1 cellular context compared by ENCODE assay signal in the genomic region with DNA sequence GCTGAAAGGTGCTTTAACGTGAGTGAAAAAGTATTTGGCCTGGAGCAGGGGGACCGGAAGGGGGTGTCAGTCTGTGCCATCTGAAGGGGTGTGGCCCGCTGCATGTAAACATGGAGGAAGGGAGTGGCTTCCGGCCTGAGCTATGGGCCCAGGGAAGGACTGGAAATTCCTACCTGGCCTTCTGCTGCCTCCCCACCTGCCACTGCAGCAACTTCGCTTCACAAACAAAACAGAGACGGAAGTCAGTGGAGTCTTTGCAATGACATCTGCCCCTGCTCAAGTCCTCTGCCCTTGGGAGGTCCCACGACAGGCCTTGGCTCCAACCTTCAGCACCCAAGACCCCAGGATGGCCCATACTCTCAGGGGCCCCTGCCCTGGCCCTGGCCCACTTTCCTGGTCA.
TF ChIP-seq lines count a peak whose summit lies in the region.

No MANE protein-coding gene starts in this region.

TF ChIP-seq in K562, 482 proteins besides CTCF, POLR2A, EP300 and RAD21 (continued from another document):
- no peak for TF ChIP-seq ZNF512 (tag; IDR thresholded peaks at IDR 0.05)
- TF ChIP-seq GABPA (tag; conservative IDR thresholded peaks at IDR 0.05; ENCODE audit: low read depth): peak; percentile 53; the same call in 1 of the 2 replicates
- no peak for TF ChIP-seq HLTF (IDR thresholded peaks at IDR 0.05)
- no peak for TF ChIP-seq IRF9 (tag; IDR thresholded peaks at IDR 0.05)
- TF ChIP-seq PHF8 (IDR thresholded peaks at IDR 0.05; ENCODE audit: borderline replicate concordance, low read length): no peak
- TF ChIP-seq RBM15 (IDR thresholded peaks at IDR 0.05; ENCODE audit: insufficient read depth, low read length): no peak
- no peak for TF ChIP-seq MTA2 (IDR thresholded peaks at IDR 0.05; ENCODE audit: low read depth)
- TF ChIP-seq HDAC3 (IDR thresholded peaks at IDR 0.05; ENCODE audit: borderline replicate concordance, partially characterized antibody): no peak
